Comparison of ENCODE assay signal across 21 cellular contexts in genomic region chr15:62732078-62732477, GRCh38.
"Had no signal": no experiment of that assay in that cellular context is flagged by ENCODE, and none has a peak within 500 bp of the region (broad histone marks: within the 10 kb centered on the region; RNA-seq: fewer than 3 reads in every experiment).

No MANE protein-coding gene starts in this region.

- H3K9me3 ChIP-seq: mucosa of descending colon, transverse colon had no signal

- H3K27ac Mint-ChIP-seq: activated CD8-positive, alpha-beta T cell treated with anti-CD3 and anti-CD28 coated beads, Interleukin-2, amount 10 ng/mL, durations not matched to agents 7 days and 5 days; natural killer cell; progenitor cell of endocrine pancreas; stimulated activated naive B cell treated with anti-CD40 and anti-IgM and Interleukin-4, amounts not matched to agents 10 μg/mL and 1 μg/mL and 100 μg/mL, for 72 hours; T-cell had no signal

- H3K4me3 ChIP-seq: mucosa of descending colon, spleen, transverse colon had no signal

- H3K27me3 Mint-ChIP-seq: progenitor cell of endocrine pancreas had no signal

- H3K9me3 Mint-ChIP-seq: natural killer cell, T-cell had no signal

- H3K4me1 Mint-ChIP-seq: natural killer cell, T-cell had no signal

- H3K27ac ChIP-seq: foreskin keratinocyte, spleen, transverse colon had no signal

- H3K27me3 ChIP-seq: foreskin keratinocyte, spleen, transverse colon had no signal

- DNase-seq: activated CD4-positive, alpha-beta T cell treated with anti-CD3 and anti-CD28 coated beads for 4 hours; activated CD8-positive, alpha-beta memory T cell treated with anti-CD3 and anti-CD28 coated beads, Interleukin-2, amount 50 U/mL, for 48 hours; activated CD8-positive, alpha-beta T cell treated with anti-CD3 and anti-CD28 coated beads, Interleukin-2, amount 10 ng/mL, durations not matched to agents 7 days and 5 days; activated naive CD4-positive, alpha-beta T cell; caudate nucleus; cortex of kidney; effector CD8-positive, alpha-beta T cell; foreskin keratinocyte; head of caudate nucleus; mucosa of descending colon; natural killer cell; right cardiac atrium; spleen; stimulated activated CD4-positive, alpha-beta T cell treated with anti-CD3 and anti-CD28 coated beads, Interleukin-1b, Interleukin-23, amount 100 ng/mL, for 48 hours; stimulated activated naive B cell treated with anti-CD40 and anti-IgM and Interleukin-4, amounts not matched to agents 10 μg/mL and 1 μg/mL and 100 μg/mL, for 72 hours; substantia nigra; T-cell; T1000; transverse colon had no signal

- FAIRE-seq: islet of Langerhans had no signal

- H3K36me3 Mint-ChIP-seq: natural killer cell, T-cell had no signal

- H3K36me3 ChIP-seq: spleen had no signal

- H3K4me1 ChIP-seq: spleen, transverse colon had no signal

- ATAC-seq: activated CD8-positive, alpha-beta T cell treated with anti-CD3 and anti-CD28 coated beads, Interleukin-2, amount 10 ng/mL, durations not matched to agents 7 days and 5 days; foreskin keratinocyte; mucosa of descending colon; natural killer cell; right cardiac atrium; stimulated activated naive B cell treated with anti-CD40 and anti-IgM and Interleukin-4, amounts not matched to agents 10 μg/mL and 1 μg/mL and 100 μg/mL, for 72 hours; T-cell had no signal

- H3K4me3 Mint-ChIP-seq: activated CD8-positive, alpha-beta T cell treated with anti-CD3 and anti-CD28 coated beads, Interleukin-2, amount 10 ng/mL, durations not matched to agents 7 days and 5 days; natural killer cell; stimulated activated naive B cell treated with anti-CD40 and anti-IgM and Interleukin-4, amounts not matched to agents 10 μg/mL and 1 μg/mL and 100 μg/mL, for 72 hours; T-cell had no signal
